Comparison of ENCODE assay signal across 11 cellular contexts in the genomic region with DNA sequence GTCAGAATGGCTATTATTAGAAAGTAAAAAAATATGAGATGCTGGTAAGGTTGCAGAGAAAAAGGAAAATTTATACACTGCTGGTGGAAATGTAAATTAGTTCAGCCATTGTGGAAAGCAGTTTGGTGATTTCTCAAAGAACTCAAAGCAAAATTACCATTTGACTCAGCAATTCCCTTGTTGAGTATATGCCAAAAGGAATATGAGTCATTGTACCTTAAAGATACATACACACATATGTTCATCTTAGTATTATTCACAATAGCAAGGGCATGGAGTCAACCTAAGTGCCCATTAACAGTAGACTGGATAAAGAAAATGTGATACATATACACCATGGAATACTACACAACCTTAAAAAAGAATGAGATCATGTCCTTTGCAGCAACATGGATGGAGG.
DNase-seq lines count a peak whose midpoint lies in the region; ATAC-seq and TF ChIP-seq lines count a peak whose summit lies in the region.
"Had no signal": no experiment of that assay in that cellular context is flagged by ENCODE, and none has a peak within 500 bp of the region (broad histone marks: within the 10 kb centered on the region; RNA-seq: fewer than 3 reads in every experiment).

No MANE protein-coding gene starts in this region.

- H3K9me3 ChIP-seq in IMR-90 (ENCODE audit: control insufficient read depth, insufficient read depth, low read length): no peaks in the 10 kb centered on the region

- H2BK120ac ChIP-seq in IMR-90 (ENCODE audit: low read depth, low read length): no peak overlapping the region

- no peak overlapping the region for H3K56ac ChIP-seq in IMR-90 (ENCODE audit: extremely low read depth, insufficient read depth, low read length)

- H3K9me1 ChIP-seq in IMR-90 (ENCODE audit: insufficient read depth, low read length): no peaks in the 10 kb centered on the region

- no peak overlapping the region for H3K23ac ChIP-seq in IMR-90 (ENCODE audit: low read depth, low read length)

- no peak for TF ChIP-seq RAD21 in IMR-90 (IDR thresholded peaks at IDR 0.05; ENCODE audit: low read length)

- no peak overlapping the region for H3K18ac ChIP-seq in IMR-90 (ENCODE audit: low read depth, low read length)

- POLR2A ChIA-PET in IMR-90 (lab: Charles Lee; ENCODE audit: unreplicated experiment): no interaction called here

- H4K8ac ChIP-seq in IMR-90 (ENCODE audit: low read depth in 2 of 2, low read length in 2 of 2): no peak overlapping the region

- H3K27me3 ChIP-seq in IMR-90 (ENCODE audit: control insufficient read depth, insufficient read depth, low read length): no peaks in the 10 kb centered on the region

- TF ChIP-seq POLR2A in IMR-90 (IDR thresholded peaks at IDR 0.05; ENCODE audit: low read depth, low read length): no peak

- peak; percentile 85 for ATAC-seq in GM18870 (IDR thresholded peaks at IDR 0.05; ENCODE audit: unreplicated experiment)
- ATAC-seq in HG02623 (IDR thresholded peaks at IDR 0.05; ENCODE audit: unreplicated experiment): peak; percentile 88
- ATAC-seq in IMR-90 (ENCODE audit: low read depth): no peak
- no peak for ATAC-seq in left colon

- H3K14ac ChIP-seq in IMR-90 (replicated peaks; ENCODE audit: low read depth, low read length): no peak overlapping the region

- no peak overlapping the region for H2BK20ac ChIP-seq in IMR-90 (ENCODE audit: low read depth, low read length)

- dilution Hi-C loops in IMR-90 (cut with HindIII; ENCODE audit: low sequenced_read_pairs, unreplicated experiment): no loop called here

- H2AK5ac ChIP-seq in IMR-90 (ENCODE audit: low read depth, low read length): no peak overlapping the region

- no peaks in the 10 kb centered on the region for H4K20me1 ChIP-seq in IMR-90 (ENCODE audit: insufficient read depth, low read length)

- no peak overlapping the region for H3K4me3 ChIP-seq in IMR-90 (ENCODE audit: insufficient read depth, low read depth, low read length)

- no peak overlapping the region for H4K5ac ChIP-seq in IMR-90 (ENCODE audit: low read depth, low read length)

- DNase-seq in IMR-90: peak; percentile 80
- DNase-seq in fibroblast of the conjunctiva (ENCODE audit: low read depth): peak; percentile 1
- no peak for DNase-seq in ureter (ENCODE audit: low spot score)
- no peak for DNase-seq in left colon
- DNase-seq in NCI-H345 (lab: John Stamatoyannopoulos, UW): no peak
- DNase-seq in posterior cingulate gyrus: no peak
- DNase-seq: activated gamma-delta T cell, NCI-H774, T-helper 9 cell had no signal

- no peak overlapping the region for H3K9ac ChIP-seq in IMR-90 (ENCODE audit: low read depth, low read length)

- no peaks in the 10 kb centered on the region for H3K4me1 ChIP-seq in IMR-90 (ENCODE audit: control insufficient read depth, insufficient read depth, low read length)

- in situ Hi-C loops in IMR-90 (cut with MboI; ENCODE audit: low sequenced_read_pairs): no loop called here

- intact Hi-C loops in IMR-90 (cut with micrococcal nuclease): no loop called here
- intact Hi-C loops in left colon (cut with DNase I, micrococcal nuclease): no loop called here
- intact Hi-C loops in posterior cingulate gyrus (cut with DNase I): no loop called here

- no peak overlapping the region for H2BK15ac ChIP-seq in IMR-90 (ENCODE audit: low read depth, low read length)

- no peaks in the 10 kb centered on the region for H3K36me3 ChIP-seq in IMR-90 (ENCODE audit: control insufficient read depth, insufficient read depth, low read length)

- H2BK5ac ChIP-seq in IMR-90 (ENCODE audit: low read depth, low read length, poor library complexity, severe bottlenecking): no peak overlapping the region

- BruUV-seq in IMR-90 (replicated peaks; lab: Mats Ljungman, UMichigan): no TSS peak

- CTCF ChIA-PET in IMR-90 (lab: Yijun Ruan, JAX): no interaction called here

- no peak overlapping the region for H4K91ac ChIP-seq in IMR-90 (ENCODE audit: insufficient read depth, low read depth, low read length)

- H3K79me1 ChIP-seq in IMR-90 (ENCODE audit: low read depth in 1 of 2, low read length in 2 of 2): no peaks in the 10 kb centered on the region

- H2AFZ ChIP-seq in IMR-90 (replicated peaks; ENCODE audit: low read length, poor library complexity): no peak overlapping the region

- TF ChIP-seq CTCF in IMR-90 (conservative IDR thresholded peaks at IDR 0.05; ENCODE audit: low read depth, low read length): no peak

- H3K27ac ChIP-seq in IMR-90 (ENCODE audit: insufficient read depth, low read length): no peak overlapping the region

- no peak overlapping the region for H3K4ac ChIP-seq in IMR-90 (ENCODE audit: low read depth, low read length)

- H2AK9ac ChIP-seq in IMR-90 (replicated peaks; ENCODE audit: low read depth, low read length, poor library complexity): no peak overlapping the region

- H3K4me2 ChIP-seq in IMR-90 (ENCODE audit: low read depth, low read length): no peak overlapping the region

TF ChIP-seq in IMR-90, 13 proteins besides CTCF, POLR2A, EP300 and RAD21:
- no peak for TF ChIP-seq NFE2L2 (IDR thresholded peaks at IDR 0.05; ENCODE audit: low read depth, low read length)
- peak; percentile 56 for TF ChIP-seq MAFK (IDR thresholded peaks at IDR 0.05; ENCODE audit: low read depth, low read length)

Comparison
In these comparisons a context has a peak if more than half of its experiments do, and no peak if none do; other contexts are left out.
1. ATAC-seq: peak in GM18870 (single experiment) and HG02623 (single experiment); none in IMR-90 (single experiment) and left colon (single experiment).
2. DNase-seq: peak in IMR-90 (single experiment) and fibroblast of the conjunctiva (single experiment); none in ureter (single experiment), left colon (0 of 2), NCI-H345 (single experiment) and posterior cingulate gyrus (0 of 10).